10 cellular contexts compared by ENCODE assay signal in genomic region chr2:42050350-42051167, GRCh38. TPM values are rescaled to one million over a fixed set of nuclear protein-coding genes. Genes with fewer than 3 reads are reported as not detected.
DNase-seq lines count a peak whose midpoint lies in the region; ATAC-seq and TF ChIP-seq lines count a peak whose summit lies in the region.
"Had no signal": no experiment of that assay in that cellular context is flagged by ENCODE, and none has a peak within 500 bp of the region (broad histone marks: within the 10 kb centered on the region; RNA-seq: fewer than 3 reads in every experiment).

No MANE protein-coding gene starts in this region.

- TF ChIP-seq POLR2A in transverse colon (IDR thresholded peaks at IDR 0.05), result no peak

- peaks cover 28% of the 10 kb centered on the region for H3K36me3 Mint-ChIP-seq in endodermal cell (ENCODE audit: low read depth)
- no peaks in the 10 kb centered on the region for H3K36me3 Mint-ChIP-seq in activated naive CD8-positive, alpha-beta T cell treated with anti-CD3 and anti-CD28 coated beads, Interleukin-2, amount 50 U/mL, for 24 hours (ENCODE audit: low read depth)
- H3K36me3 Mint-ChIP-seq: activated naive CD4-positive, alpha-beta T cell treated with anti-CD3 and anti-CD28 coated beads, Interleukin-2, amount 50 U/mL, for 72 hours; naive thymus-derived CD8-positive, alpha-beta T cell had no signal

- H3K27ac Mint-ChIP-seq in endodermal cell, result no peak overlapping the region
- H3K27ac Mint-ChIP-seq in activated naive CD8-positive, alpha-beta T cell treated with anti-CD3 and anti-CD28 coated beads, Interleukin-2, amount 50 U/mL, for 24 hours, result no peak overlapping the region
- H3K27ac Mint-ChIP-seq: activated naive CD4-positive, alpha-beta T cell treated with anti-CD3 and anti-CD28 coated beads, Interleukin-2, amount 50 U/mL, for 72 hours had no signal

- TF ChIP-seq CTCF in endodermal cell (conservative IDR thresholded peaks at IDR 0.05) (no peak), transverse colon (IDR thresholded peaks at IDR 0.05) (no peak)

- in situ Hi-C loops in transverse colon (cut with MboI; ENCODE audit: low pct_ligation_motif_present in 1 of 4, low pct_unique_long_range_greater_than_20kb in 1 of 4, low sequenced_read_pairs in 3 of 4), result no loop called here

- no peaks in the 10 kb centered on the region for H3K9me3 Mint-ChIP-seq in endodermal cell
- H3K9me3 Mint-ChIP-seq in activated naive CD8-positive, alpha-beta T cell treated with anti-CD3 and anti-CD28 coated beads, Interleukin-2, amount 50 U/mL, for 24 hours, result no peaks in the 10 kb centered on the region
- H3K9me3 Mint-ChIP-seq: activated naive CD4-positive, alpha-beta T cell treated with anti-CD3 and anti-CD28 coated beads, Interleukin-2, amount 50 U/mL, for 72 hours; naive thymus-derived CD8-positive, alpha-beta T cell had no signal

- H3K27ac ChIP-seq in endodermal cell (ENCODE audit: low read depth, low read length), result peak overlapping the region; percentile 15
- peak overlapping the region; percentile 73 to 82 for H3K27ac ChIP-seq in mucosa of rectum (ENCODE audit: low read depth in 2 of 2, low read length in 2 of 2)
- H3K27ac ChIP-seq in transverse colon, result peak overlapping the region; percentile 86 to 96 (median 92)

- intact Hi-C loops in transverse colon (cut with DNase I; ENCODE audit: low total_unique reads), result loop anchor here (5.0 kb wide), 1 partner anchor 123 kb away; no protein-coding TSS in a partner anchor

- H3K4me1 Mint-ChIP-seq in endodermal cell, result peaks cover 63% of the 10 kb centered on the region
- H3K4me1 Mint-ChIP-seq in activated naive CD8-positive, alpha-beta T cell treated with anti-CD3 and anti-CD28 coated beads, Interleukin-2, amount 50 U/mL, for 24 hours, result peaks cover 7% of the 10 kb centered on the region

- H3K27me3 Mint-ChIP-seq in endodermal cell (ENCODE audit: insufficient read depth), result peaks cover 8% of the 10 kb centered on the region
- peaks cover 42% of the 10 kb centered on the region for H3K27me3 Mint-ChIP-seq in activated naive CD8-positive, alpha-beta T cell treated with anti-CD3 and anti-CD28 coated beads, Interleukin-2, amount 50 U/mL, for 24 hours

- H3K4me3 ChIP-seq in MG63 (peak overlapping the region; percentile 76), endodermal cell (ENCODE audit: low read length) (peak overlapping the region; percentile 90), mucosa of rectum (ENCODE audit: low read length in 2 of 2) (peak overlapping the region; percentile 87 to 94), transverse colon (peak overlapping the region; percentile 52 to 82 (median 66))

- no peak for TF ChIP-seq EP300 in transverse colon (IDR thresholded peaks at IDR 0.05; ENCODE audit: low read depth)

- 67 to 79% methylated on average over 5 to 8 of the region's 8 CpGs for WGBS in endodermal cell (ENCODE audit: insufficient coverage in 1 of 2, insufficient read length in 1 of 2), 2 experiments
- WGBS in transverse colon (ENCODE audit: low coverage in 1 of 2), 2 donors, result 8 to 22% methylated on average over 6 to 8 of the region's 8 CpGs

- H3K9me3 ChIP-seq in MG63, result no peaks in the 10 kb centered on the region
- no peaks in the 10 kb centered on the region for H3K9me3 ChIP-seq in endodermal cell (ENCODE audit: control insufficient read depth, low read length)
- H3K9me3 ChIP-seq in mucosa of rectum (ENCODE audit: control insufficient read depth in 2 of 2, low read length in 2 of 2), result no peaks in the 10 kb centered on the region
- no peaks in the 10 kb centered on the region for H3K9me3 ChIP-seq in transverse colon

- H3K9ac ChIP-seq in endodermal cell (ENCODE audit: extremely low read depth, low read length, poor library complexity, severe bottlenecking) (no peak overlapping the region), mucosa of rectum (ENCODE audit: low read depth in 1 of 2, low read length in 2 of 2) (peak overlapping the region; percentile 72 to 82)

- peaks cover 48% of the 10 kb centered on the region for H3K36me3 ChIP-seq in MG63
- peaks cover 24% of the 10 kb centered on the region for H3K36me3 ChIP-seq in endodermal cell (ENCODE audit: control insufficient read depth, insufficient read depth, low read length)
- H3K36me3 ChIP-seq in mucosa of rectum (ENCODE audit: control insufficient read depth in 2 of 2, insufficient read depth in 2 of 2, low read length in 2 of 2), result peaks cover 4 to 11% of the 10 kb centered on the region in 2 donors
- H3K36me3 ChIP-seq in transverse colon, result no peaks in the 10 kb centered on the region

- DNase-seq in MG63, result no peak
- no peak for DNase-seq in endodermal cell
- DNase-seq in transverse colon, result no peak
- DNase-seq in activated naive CD8-positive, alpha-beta T cell treated with anti-CD3 and anti-CD28 coated beads, Interleukin-2, amount 50 U/mL, for 24 hours, result no peak
- DNase-seq in NCI-H128 (lab: John Stamatoyannopoulos, UW; ENCODE audit: unreplicated experiment), result no peak
- DNase-seq: naive thymus-derived CD8-positive, alpha-beta T cell; NCI-H2081 had no signal

- no peak for ATAC-seq in activated naive CD8-positive, alpha-beta T cell treated with anti-CD3 and anti-CD28 coated beads, Interleukin-2, amount 50 U/mL, for 24 hours
- no peak for ATAC-seq in HG02938 (IDR thresholded peaks at IDR 0.05; ENCODE audit: unreplicated experiment)
- ATAC-seq: activated naive CD4-positive, alpha-beta T cell treated with anti-CD3 and anti-CD28 coated beads, Interleukin-2, amount 50 U/mL, for 72 hours; naive thymus-derived CD8-positive, alpha-beta T cell had no signal

- H3K27me3 ChIP-seq in MG63 (no peaks in the 10 kb centered on the region), endodermal cell (ENCODE audit: control insufficient read depth, insufficient read depth, low read length, poor library complexity, severe bottlenecking) (no peaks in the 10 kb centered on the region), mucosa of rectum (ENCODE audit: control insufficient read depth in 2 of 2, insufficient read depth in 2 of 2, low read length in 2 of 2) (peaks cover 0 to 11% of the 10 kb centered on the region in 2 donors), transverse colon (peaks cover 17% of the 10 kb centered on the region)

- H3K4me1 ChIP-seq in endodermal cell (ENCODE audit: control insufficient read depth, insufficient read depth, low read length) (peaks cover 16% of the 10 kb centered on the region), mucosa of rectum (ENCODE audit: control insufficient read depth in 2 of 2, insufficient read depth in 2 of 2, low read length in 2 of 2) (peaks cover 51 to 67% of the 10 kb centered on the region in 2 donors), transverse colon (peaks cover 43 to 76% (median 62%) of the 10 kb centered on the region in 4 donors)

- H3K4me3 Mint-ChIP-seq in endodermal cell, result peak overlapping the region; percentile 88
- no peak overlapping the region for H3K4me3 Mint-ChIP-seq in activated naive CD8-positive, alpha-beta T cell treated with anti-CD3 and anti-CD28 coated beads, Interleukin-2, amount 50 U/mL, for 24 hours

RNA-seq across cellular contexts. Expression of gene PKDCC, which starts 2.7 kb away (rescaled TPM):
- total RNA-seq in MG63 (2014; rRNA removed; shearing (Covaris generic); ENCODE audit: low replicate concordance), result 24.0 and 36.0 TPM in 2 replicates
- total RNA-seq in endodermal cell (100 to 1,000 TPM in 1 of 2 donors, 10 to 100 TPM in 1; 85.3 to 105 TPM), transverse colon (100 to 1,000 TPM in 1 of 4 donors, 10 to 100 TPM in 3; 60.6 to 108 (median 74.6) TPM)
- 124 TPM for polyA plus RNA-seq in endodermal cell (2013, experiment 1 of 2)
- 112 TPM for polyA plus RNA-seq in endodermal cell (2013, experiment 2 of 2)
- total RNA-seq: activated naive CD4-positive, alpha-beta T cell treated with anti-CD3 and anti-CD28 coated beads, Interleukin-2, amount 50 U/mL, for 72 hours; naive thymus-derived CD8-positive, alpha-beta T cell had no signal
- polyA plus RNA-seq: naive thymus-derived CD8-positive, alpha-beta T cell had no signal

Comparison
In these comparisons a context has a peak if more than half of its experiments do, and no peak if none do; other contexts are left out.
1. H3K27ac ChIP-seq: peak in every context shown above with its lines; median percentile 92 in transverse colon; 78 in mucosa of rectum; 15 in endodermal cell.